1 cellular context compared by ENCODE assay signal in genomic region chr7:157139142-157140117, GRCh38.
TF ChIP-seq lines count a peak whose summit lies in the region.

No MANE protein-coding gene starts in this region.

TF ChIP-seq in GM12878, 131 proteins besides CTCF, POLR2A, EP300 and RAD21:
- TF ChIP-seq CUX1 (IDR thresholded peaks at IDR 0.05; ENCODE audit: insufficient replicate concordance, low read depth, low read length): no peak
- TF ChIP-seq SIN3A (IDR thresholded peaks at IDR 0.05; ENCODE audit: low read depth, low read length): peak; percentile 58; the same call in 1 of the 2 replicates
- TF ChIP-seq MLLT1 (IDR thresholded peaks at IDR 0.05): 0 out of 2 replicates have a peak, but pooled peaks have one; percentile 22
